In the genomic region with DNA sequence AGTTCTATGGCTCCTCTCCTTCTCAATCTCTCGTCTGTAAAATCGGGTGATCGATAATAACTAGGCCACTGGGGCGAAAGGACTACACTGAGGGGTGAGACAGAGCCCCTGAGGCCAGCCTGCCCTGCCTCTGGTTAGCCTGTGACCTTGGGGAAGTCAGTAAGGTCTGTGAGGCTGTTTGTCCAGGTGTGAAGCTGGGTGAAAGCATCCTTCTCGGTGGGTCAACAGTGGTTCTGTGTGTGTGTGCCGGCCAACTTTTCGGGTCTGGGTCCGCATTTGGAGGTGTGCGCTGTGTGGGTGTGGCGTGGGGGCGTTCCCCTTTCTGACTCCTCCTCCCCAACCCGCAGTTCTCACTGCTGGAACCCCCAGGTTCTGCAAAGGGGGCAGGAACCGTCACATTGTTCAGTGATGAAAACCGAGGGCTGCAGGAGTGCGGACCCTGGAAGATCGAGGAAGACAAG, we compare ENCODE assay signal across 8 cellular contexts. TPM values are rescaled to one million over a fixed set of nuclear protein-coding genes. Genes with fewer than 3 reads are reported as not detected.
DNase-seq lines count a peak whose midpoint lies in the region; ATAC-seq and TF ChIP-seq lines count a peak whose summit lies in the region.

No MANE protein-coding gene starts in this region.

- H3F3A ChIP-seq in SU-DHL-6 (ENCODE audit: insufficient read depth): peaks cover 11% of the 10 kb centered on the region

- no peaks in the 10 kb centered on the region for H3K79me2 ChIP-seq in SU-DHL-6 (ENCODE audit: insufficient read depth, low read length)

- no peaks in the 10 kb centered on the region for H3K9me2 ChIP-seq in SU-DHL-6 (replicated peaks; ENCODE audit: insufficient read depth, low read length)

- H4K20me1 ChIP-seq in SU-DHL-6 (ENCODE audit: low read depth, low read length): no peaks in the 10 kb centered on the region

- H3K4me1 ChIP-seq in lung (ENCODE audit: control insufficient read depth in 2 of 2, insufficient read depth in 2 of 2, low read length in 2 of 2) (peaks cover 0 to 13% of the 10 kb centered on the region in 2 donors), stomach smooth muscle (ENCODE audit: control insufficient read depth, insufficient read depth, low read length) (peaks cover 26% of the 10 kb centered on the region)

- H3K36me3 ChIP-seq in GM06990 (ENCODE audit: control insufficient read depth, insufficient read depth, low read length) (no peaks in the 10 kb centered on the region), SU-DHL-6 (ENCODE audit: low read length) (no peaks in the 10 kb centered on the region), brain microvascular endothelial cell (replicated peaks) (no peaks in the 10 kb centered on the region), lung (ENCODE audit: control insufficient read depth in 2 of 2, insufficient read depth in 2 of 2, low read length in 2 of 2) (no peaks in the 10 kb centered on the region), stomach smooth muscle (ENCODE audit: control insufficient read depth in 2 of 2, insufficient read depth in 2 of 2, low read length in 2 of 2) (no peaks in the 10 kb centered on the region)

- no peak overlapping the region for H3K27ac ChIP-seq in SU-DHL-6 (ENCODE audit: low read depth, low read length)
- no peak overlapping the region for H3K27ac ChIP-seq in brain microvascular endothelial cell
- peak overlapping the region; percentile 77 to 82 for H3K27ac ChIP-seq in lung (ENCODE audit: low read depth in 1 of 2, low read length in 1 of 2)
- peak overlapping the region; percentile 62 for H3K27ac ChIP-seq in stomach smooth muscle (ENCODE audit: low read length)

- TF ChIP-seq CTCF in GM06990 (IDR thresholded peaks at IDR 0.05; ENCODE audit: insufficient read depth, low read length, poor library complexity, severe bottlenecking) (no peak), SU-DHL-6 (IDR thresholded peaks at IDR 0.05; ENCODE audit: insufficient read depth, low read length, poor library complexity, severe bottlenecking) (no peak), brain microvascular endothelial cell (IDR thresholded peaks at IDR 0.05; ENCODE audit: low read depth, low read length, missing control alignments) (no peak), lung (IDR thresholded peaks at IDR 0.05; ENCODE audit: control extremely low read depth, extremely low read depth) (no peak)

- H3K9me3 ChIP-seq in SU-DHL-6 (ENCODE audit: insufficient read depth, low read length) (no peaks in the 10 kb centered on the region), lung (ENCODE audit: control insufficient read depth in 2 of 2, insufficient read depth in 1 of 2, low read length in 1 of 2) (no peaks in the 10 kb centered on the region), stomach smooth muscle (ENCODE audit: control insufficient read depth in 2 of 2, low read length in 2 of 2) (no peaks in the 10 kb centered on the region)

- peak; percentile 61 for DNase-seq in GM06990 (ENCODE audit: extremely low read depth, insufficient read length)
- no peak for DNase-seq in brain microvascular endothelial cell
- DNase-seq in lung (ENCODE audit: low spot score): no peak
- no peak for DNase-seq in NCI-H1105 treated with DMSO at 0.1 percent for 48 hours (lab: John Stamatoyannopoulos, UW)

- no peak overlapping the region for H2AFZ ChIP-seq in SU-DHL-6 (ENCODE audit: low read depth, low read length, severe bottlenecking)

- H3K27me3 ChIP-seq in GM06990 (replicated peaks; ENCODE audit: control insufficient read depth, insufficient read depth, low read length) (no peaks in the 10 kb centered on the region), SU-DHL-6 (ENCODE audit: low read length) (no peaks in the 10 kb centered on the region), brain microvascular endothelial cell (replicated peaks) (no peaks in the 10 kb centered on the region), lung (ENCODE audit: control insufficient read depth, insufficient read depth) (no peaks in the 10 kb centered on the region), stomach smooth muscle (ENCODE audit: control insufficient read depth in 1 of 2, insufficient read depth in 2 of 2, low read length in 2 of 2) (no peaks in the 10 kb centered on the region)

- ATAC-seq in lung (ENCODE audit: insufficient read depth, low FRiP score) (no peak), GM18909 (IDR thresholded peaks at IDR 0.05; ENCODE audit: poor library complexity, unreplicated experiment) (no peak), HG03342 (IDR thresholded peaks at IDR 0.05; ENCODE audit: unreplicated experiment) (no peak)

- in situ Hi-C loops in brain microvascular endothelial cell (cut with HindIII; ENCODE audit: low pct_ligation_motif_present, low sequenced_read_pairs): no loop called here

- H3K4me3 ChIP-seq in GM06990 (replicated peaks; ENCODE audit: low read depth, low read length) (peak overlapping the region; percentile 73), SU-DHL-6 (ENCODE audit: insufficient read depth, low read length, poor library complexity, severe bottlenecking) (peak overlapping the region; percentile 58), brain microvascular endothelial cell (ENCODE audit: low read depth, low read length) (peak overlapping the region; percentile 61), lung (no peak overlapping the region), stomach smooth muscle (ENCODE audit: low read length in 2 of 2) (peak overlapping the region; percentile 63 to 84)

- 37 to 54% methylated on average over 16 of the region's 16 CpGs for WGBS in lung, 2 donors

- peak overlapping the region; percentile 64 for H3K4me2 ChIP-seq in SU-DHL-6 (ENCODE audit: low read depth, low read length, poor library complexity, severe bottlenecking)

- H3K9ac ChIP-seq in SU-DHL-6 (ENCODE audit: low read length) (peak overlapping the region; percentile 66; the same call in 1 of the 2 replicates), stomach smooth muscle (ENCODE audit: low read length in 2 of 2) (peak overlapping the region; percentile 66 to 72)

RNA-seq across cellular contexts. Expression of a gene that starts 5.0 kb away (rescaled TPM):
- total RNA-seq in lung: 10 to 100 TPM; 23.4 to 40.5 TPM
- 10 to 100 TPM; 15.3 to 27.7 TPM for polyA plus RNA-seq in lung

RNA-seq across cellular contexts. Expression of a gene that starts 7.0 kb away (rescaled TPM):
- 1 to 10 TPM in 1 of 2 donors, under 1 TPM in 1; 0.74 to 1.5 TPM for total RNA-seq in lung
- under 1 TPM; 0.02 to 0.10 TPM for polyA plus RNA-seq in lung

Comparison
In these comparisons a context has a peak if more than half of its experiments do, and no peak if none do; other contexts are left out.
1. H3K27ac ChIP-seq: peak in lung (2 of 2) and stomach smooth muscle (single experiment); none in SU-DHL-6 (single experiment) and brain microvascular endothelial cell (single experiment).